In genomic region chr7:111630862-111631261, GRCh38 we compare ENCODE assay signal across 8 cellular contexts.
"Had no signal": no experiment of that assay in that cellular context is flagged by ENCODE, and none has a peak within 500 bp of the region (broad histone marks: within the 10 kb centered on the region; RNA-seq: fewer than 3 reads in every experiment).

No MANE protein-coding gene starts in this region.

- DNase-seq: GDM1, GF-D8 had no signal

- FAIRE-seq: G401.6, GM12878, GM12891, GM12892, GM18507, GM19239 had no signal

- H3K4me3 ChIP-seq: GM12878 had no signal

- ATAC-seq: GM12878 had no signal
